ENCODE assay signal across 30 cellular contexts in the genomic region with DNA sequence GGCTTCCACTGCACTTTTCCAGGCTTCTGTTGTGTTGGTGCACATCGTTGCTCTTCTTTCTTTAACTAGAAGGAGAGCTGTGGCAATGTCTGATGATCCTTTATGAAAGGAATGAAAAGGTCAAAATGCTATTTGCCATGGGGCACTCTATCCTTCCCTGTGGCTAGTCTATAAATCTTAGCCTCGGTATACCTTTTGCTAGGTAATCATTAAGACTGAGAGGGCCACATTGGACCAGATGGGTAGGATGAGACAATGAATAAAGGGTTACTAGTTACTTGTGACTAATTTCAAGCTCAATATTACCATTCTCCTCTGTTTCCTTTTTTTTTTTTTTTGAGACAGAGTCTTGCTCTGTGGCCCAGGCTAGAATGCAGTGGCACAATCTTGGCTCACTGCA.
"Had no signal": no experiment of that assay in that cellular context is flagged by ENCODE, and none has a peak within 500 bp of the region (broad histone marks: within the 10 kb centered on the region; RNA-seq: fewer than 3 reads in every experiment).

No MANE protein-coding gene starts in this region.

- ATAC-seq: activated CD8-positive, alpha-beta T cell treated with anti-CD3 and anti-CD28 coated beads for 36 hours; activated naive CD4-positive, alpha-beta T cell treated with anti-CD3 and anti-CD28 coated beads, Interleukin-2, amount 50 U/mL, for 72 hours; activated T-cell treated with anti-CD3 and anti-CD28 coated beads, Interleukin-2, amount 50 U/mL, for 4 hours; activated T-cell treated with anti-CD3 and anti-CD28 coated beads, Interleukin-2, amount 50 U/mL, for 72 hours; activated T-helper 17 cell treated with anti-CD3 and anti-CD28 coated beads, Interleukin-2, amount 50 U/mL, for 72 hours; body of pancreas had no signal

- DNase-seq: activated B cell treated with CpG ODN at 0.5 μM for 24 hours; activated CD4-positive, alpha-beta memory T cell treated with anti-CD3 and anti-CD28 coated beads for 36 hours; activated CD4-positive, alpha-beta T cell treated with anti-CD3 and anti-CD28 coated beads for 4 hours; activated CD4-positive, alpha-beta T cell treated with anti-CD3 and anti-CD28 coated beads, Interleukin-2, amount 10 ng/mL, durations not matched to agents 24 days and 14 days; activated CD4-positive, alpha-beta T cell treated with anti-CD3 and anti-CD28 coated beads, Interleukin-2, amount 50 U/mL, for 1 hour; activated CD4-positive, alpha-beta T cell treated with anti-CD3 and anti-CD28 coated beads, Interleukin-2, amount 50 U/mL, for 4 hours; activated CD4-positive, CD25-positive, alpha-beta regulatory T cell treated with anti-CD3 and anti-CD28 coated beads, Interleukin-2, amount 50 U/mL, for 72 hours; activated CD8-positive, alpha-beta memory T cell treated with anti-CD3 and anti-CD28 coated beads, Interleukin-2, amount 50 U/mL, for 4 hours; activated CD8-positive, alpha-beta T cell treated with anti-CD3 and anti-CD28 coated beads for 36 hours; activated effector memory CD4-positive, alpha-beta T cell treated with anti-CD3 and anti-CD28 coated beads, Interleukin-2, amount 50 U/mL, for 16 hours; activated gamma-delta T cell treated with Interleukin-2 at 50 U/mL for 16 hours; activated naive CD4-positive, alpha-beta T cell; activated naive CD4-positive, alpha-beta T cell treated with anti-CD3 and anti-CD28 coated beads for 36 hours; activated naive CD4-positive, alpha-beta T cell treated with anti-CD3 and anti-CD28 coated beads, Interleukin-2, amount 50 U/mL, for 16 hours; activated naive CD8-positive, alpha-beta T cell treated with anti-CD3 and anti-CD28 coated beads for 36 hours; activated T-cell treated with anti-CD3 and anti-CD28 coated beads for 4 hours; activated T-cell treated with anti-CD3 and anti-CD28 coated beads, Interleukin-2, amount 50 U/mL, for 1 hour; activated T-cell treated with anti-CD3 and anti-CD28 coated beads, Interleukin-2, amount 50 U/mL, for 4 hours; activated T-cell treated with anti-CD3 and anti-CD28 coated beads, Interleukin-2, amount 50 U/mL, for 72 hours; adrenal gland; amniotic stem cell; aorta; body of pancreas; brain microvascular endothelial cell; central memory CD4-positive, alpha-beta T cell; T-helper 1 cell; T-helper 2 cell; T-helper 9 cell had no signal
